2 cellular contexts compared by ENCODE assay signal in genomic region chr5:79536193-79536906, GRCh38.
TF ChIP-seq lines count a peak whose summit lies in the region.

No MANE protein-coding gene starts in this region.

TF ChIP-seq in GM23338, 12 proteins besides CTCF, POLR2A, EP300 and RAD21:
- TF ChIP-seq ZNF331 (CRISPR knock-in tag; IDR thresholded peaks at IDR 0.05; ENCODE audit: low read depth) (no peak), NANOG (IDR thresholded peaks at IDR 0.05; ENCODE audit: borderline replicate concordance) (no peak), CREB1 (CRISPR knock-in tag; IDR thresholded peaks at IDR 0.05; ENCODE audit: low read depth) (no peak), STAT1 (IDR thresholded peaks at IDR 0.05; ENCODE audit: unreplicated experiment) (no peak)
TF ChIP-seq in GM23338: peak in this region for 0.

TF ChIP-seq in HepG2, 621 proteins besides CTCF, POLR2A, EP300 and RAD21:
- TF ChIP-seq ZFP36 (IDR thresholded peaks at IDR 0.05; ENCODE audit: borderline replicate concordance, low read depth, low read length, partially characterized antibody) (no peak), TFDP1 (CRISPR knock-in tag; IDR thresholded peaks at IDR 0.05; ENCODE audit: borderline replicate concordance) (no peak), KLF13 (CRISPR knock-in tag; IDR thresholded peaks at IDR 0.05) (no peak), GPBP1L1 (CRISPR knock-in tag; IDR thresholded peaks at IDR 0.05) (no peak), FOXJ3 (CRISPR knock-in tag; IDR thresholded peaks at IDR 0.05; ENCODE audit: borderline replicate concordance) (no peak), POLR2AphosphoS5 (IDR thresholded peaks at IDR 0.05; ENCODE audit: low read depth, low read length) (no peak), ZNF281 (CRISPR knock-in tag; IDR thresholded peaks at IDR 0.05; ENCODE audit: borderline replicate concordance) (no peak)
TF ChIP-seq in HepG2: peak in this region for 0.
